In the genomic region with DNA sequence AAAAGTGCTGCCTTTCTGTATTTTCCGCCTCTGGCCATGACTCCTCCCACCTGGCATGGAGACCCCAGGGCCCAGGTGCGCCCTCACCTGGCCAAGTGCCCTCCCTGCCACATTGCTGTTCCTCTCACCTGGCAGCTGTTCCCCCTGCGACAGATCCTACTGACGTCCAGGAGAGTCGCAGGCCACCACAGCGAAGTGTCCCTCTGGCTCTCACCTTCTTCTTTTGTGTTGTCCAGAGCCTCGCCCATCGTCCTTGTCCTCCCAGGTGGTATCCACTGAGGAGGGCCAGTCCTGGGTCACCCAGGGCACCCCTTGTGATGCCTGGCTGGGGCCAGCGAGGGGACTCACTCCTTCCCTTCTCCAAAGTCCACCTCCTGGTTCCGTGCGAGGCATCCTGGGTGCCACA, we compare ENCODE assay signal across 8 cellular contexts. TPM values are rescaled to one million over a fixed set of nuclear protein-coding genes. Genes with fewer than 3 reads are reported as not detected.
DNase-seq lines count a peak whose midpoint lies in the region; ATAC-seq and TF ChIP-seq lines count a peak whose summit lies in the region.

No MANE protein-coding gene starts in this region.

- H3K27ac ChIP-seq in heart right ventricle: no peak overlapping the region

- POLR2A ChIA-PET in activated CD8-positive, alpha-beta T cell treated with anti-CD3 and anti-CD28 coated beads for 36 hours (lab: Charles Lee): interaction anchor here (1.1 kb wide), 1 partner anchor 42 kb away, joined by 3 read pairs; no protein-coding TSS in a partner anchor

- peak; percentile 68 for TF ChIP-seq CTCF in GM12872 (IDR thresholded peaks at IDR 0.05; ENCODE audit: insufficient read depth, low read depth, low read length)
- peak; percentile 60 for TF ChIP-seq CTCF in activated CD8-positive, alpha-beta T cell treated with anti-CD3 and anti-CD28 coated beads for 36 hours (IDR thresholded peaks at IDR 0.05)
- peak in 6 of 9 donors; percentile 19 to 33 (median 27) for TF ChIP-seq CTCF in heart right ventricle (IDR thresholded peaks at IDR 0.05)

- H3K4me1 ChIP-seq in heart right ventricle: peaks cover 8 to 38% (median 21%) of the 10 kb centered on the region in 9 donors

- no peak overlapping the region for H3K27ac Mint-ChIP-seq in activated CD8-positive, alpha-beta T cell treated with anti-CD3 and anti-CD28 coated beads for 36 hours

- peaks cover 14% of the 10 kb centered on the region for H3K4me1 Mint-ChIP-seq in activated CD8-positive, alpha-beta T cell treated with anti-CD3 and anti-CD28 coated beads for 36 hours (ENCODE audit: low read depth)

- DNase-seq in NCI-H1105 treated with DMSO at 0.1 percent for 48 hours (lab: John Stamatoyannopoulos, UW) (peak; percentile 71), heart right ventricle (peak in 1 of 2 donors; percentile 16), epidermal melanocyte (ENCODE audit: insufficient read length, low spot score) (no peak), amniotic stem cell (lab: John Stamatoyannopoulos, UW) (no peak)
- peak; percentile 79 for DNase-seq in activated CD8-positive, alpha-beta T cell treated with anti-CD3 and anti-CD28 coated beads for 36 hours
- peak; percentile 26 to 44 for DNase-seq in stimulated activated CD8-positive, alpha-beta memory T cell treated with anti-CD3 and anti-CD28 coated beads, Interleukin-15, amount 100 ng/mL, for 48 hours (ENCODE audit: low read depth in 2 of 2)

- H3K9me3 ChIP-seq in heart right ventricle: no peaks in the 10 kb centered on the region

- H3K36me3 Mint-ChIP-seq in activated CD8-positive, alpha-beta T cell treated with anti-CD3 and anti-CD28 coated beads for 36 hours (ENCODE audit: low read depth): no peaks in the 10 kb centered on the region

- no peaks in the 10 kb centered on the region for H3K36me3 ChIP-seq in heart right ventricle

- 78 to 82% methylated on average over 11 of the region's 11 CpGs for WGBS in heart right ventricle, 2 donors

- CTCF ChIA-PET in activated CD8-positive, alpha-beta T cell treated with anti-CD3 and anti-CD28 coated beads for 36 hours (lab: Charles Lee): interaction anchor here (0.7 to 9.8 kb wide), 15 partner anchors 15 to 151 kb away, joined by 3 to 105 read pairs (median 4); no protein-coding TSS in a partner anchor

- peaks cover 0 to 56% (median 27%) of the 10 kb centered on the region in 7 donors for H3K27me3 ChIP-seq in heart right ventricle

- H3K27me3 Mint-ChIP-seq in activated CD8-positive, alpha-beta T cell treated with anti-CD3 and anti-CD28 coated beads for 36 hours: peaks cover 40% of the 10 kb centered on the region

- peak; percentile 78 for ATAC-seq in activated CD8-positive, alpha-beta T cell treated with anti-CD3 and anti-CD28 coated beads for 36 hours
- no peak for ATAC-seq in heart right ventricle
- ATAC-seq in GM18517 (IDR thresholded peaks at IDR 0.05; ENCODE audit: unreplicated experiment): no peak

- intact Hi-C loops in activated CD8-positive, alpha-beta T cell treated with anti-CD3 and anti-CD28 coated beads for 36 hours (cut with micrococcal nuclease): loop anchor here (5.0 kb wide), 1 partner anchor 89 kb away; no protein-coding TSS in a partner anchor
- intact Hi-C loops in heart right ventricle (cut with DNase I): loop anchor here in 1 of 10 donors (10.0 kb wide), 1 partner anchor 134 kb away; no protein-coding TSS in a partner anchor

- H3K4me3 Mint-ChIP-seq in activated CD8-positive, alpha-beta T cell treated with anti-CD3 and anti-CD28 coated beads for 36 hours: no peak overlapping the region

- H3K9me3 Mint-ChIP-seq in activated CD8-positive, alpha-beta T cell treated with anti-CD3 and anti-CD28 coated beads for 36 hours: no peaks in the 10 kb centered on the region

- H3K4me3 ChIP-seq in heart right ventricle: no peak overlapping the region

RNA-seq across cellular contexts. Expression of a gene that starts 2.6 kb away (rescaled TPM):
- total RNA-seq in activated CD8-positive, alpha-beta T cell treated with anti-CD3 and anti-CD28 coated beads for 36 hours: 1 to 10 TPM; 1.5 to 2.3 TPM
- total RNA-seq in heart right ventricle: 1 to 10 TPM in 7 of 10 donors, under 1 TPM in 3; 0.31 to 4.5 (median 1.5) TPM
- polyA plus RNA-seq in heart right ventricle: 10 to 100 TPM in 1 of 2 donors, 1 to 10 TPM in 1; 5.3 to 12.7 TPM

Comparison
In these comparisons a context has a peak if more than half of its experiments do, and no peak if none do; other contexts are left out.
1. DNase-seq: peak in NCI-H1105 treated with DMSO at 0.1 percent for 48 hours (single experiment), activated CD8-positive, alpha-beta T cell treated with anti-CD3 and anti-CD28 coated beads for 36 hours (single experiment) and stimulated activated CD8-positive, alpha-beta memory T cell treated with anti-CD3 and anti-CD28 coated beads, Interleukin-15, amount 100 ng/mL, for 48 hours (2 of 2); none in epidermal melanocyte (single experiment) and amniotic stem cell (single experiment).
2. Peak in every context shown above with its lines, with median percentiles within 50 percentile points of each other: CTCF ChIP-seq.